Comparison of ENCODE assay signal across 26 cellular contexts in the genomic region with DNA sequence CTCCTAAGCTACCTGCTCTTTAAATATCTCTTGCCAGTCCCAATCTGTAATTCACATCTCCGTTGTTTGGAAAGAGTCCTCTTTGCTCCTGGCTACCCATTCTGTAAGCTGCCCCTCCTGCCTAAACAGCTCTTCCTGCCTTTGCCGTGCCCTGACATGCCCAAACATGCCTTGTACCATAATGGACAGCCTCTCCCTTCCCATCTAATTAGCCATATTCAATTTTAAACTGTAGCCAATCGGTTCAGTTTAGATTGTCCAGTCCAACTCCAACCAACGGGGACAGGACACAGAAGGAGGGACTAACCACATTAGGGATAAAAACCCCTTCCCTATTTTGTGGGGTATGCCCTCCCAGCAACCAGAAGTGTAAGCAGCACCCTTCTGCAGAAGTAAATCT. TPM values are rescaled to one million over a fixed set of nuclear protein-coding genes. Genes with fewer than 3 reads are reported as not detected.
DNase-seq lines count a peak whose midpoint lies in the region; ATAC-seq and TF ChIP-seq lines count a peak whose summit lies in the region.
"Had no signal": no experiment of that assay in that cellular context is flagged by ENCODE, and none has a peak within 500 bp of the region (broad histone marks: within the 10 kb centered on the region; RNA-seq: fewer than 3 reads in every experiment).

No MANE protein-coding gene starts in this region.

- H2BK20ac ChIP-seq in IMR-90 (ENCODE audit: low read depth, low read length) = no peak overlapping the region

- CTCF ChIA-PET in IMR-90 (lab: Yijun Ruan, JAX) (interaction anchor here (1.2 to 1.5 kb wide), 2 partner anchors 11 to 316 kb away, joined by 3 to 8 read pairs; no protein-coding TSS in a partner anchor), SK-N-SH (lab: Yijun Ruan, JAX) (interaction anchor here (0.8 to 1.8 kb wide), 4 partner anchors 11 to 331 kb away, joined by 3 to 8 read pairs (median 4); no protein-coding TSS in a partner anchor)

- H3K4ac ChIP-seq in IMR-90 (ENCODE audit: low read depth, low read length) (0 out of 2 replicates have a peak overlapping the region, but pooled peaks have one; percentile 5), mesendoderm (ENCODE audit: low read depth, low read length) (peak overlapping the region; percentile 96)

- H2BK120ac ChIP-seq in IMR-90 (ENCODE audit: low read depth, low read length) = no peak overlapping the region
- H2BK120ac ChIP-seq in mesendoderm (ENCODE audit: low read depth, low read length) = peak overlapping the region; percentile 95

- H3K27me3 ChIP-seq in IMR-90 (ENCODE audit: control insufficient read depth, insufficient read depth, low read length) = no peaks in the 10 kb centered on the region; the same call in 1 of the 2 replicates
- H3K27me3 ChIP-seq in ascending aorta = no peaks in the 10 kb centered on the region
- H3K27me3 ChIP-seq in mesendoderm (ENCODE audit: insufficient read depth, low read length, poor library complexity) = no peaks in the 10 kb centered on the region
- no peaks in the 10 kb centered on the region for H3K27me3 ChIP-seq in SK-N-SH (ENCODE audit: insufficient read depth)
- H3K27me3 ChIP-seq: heart right ventricle, SJCRH30, transverse colon had no signal

- H4K20me1 ChIP-seq in IMR-90 (ENCODE audit: insufficient read depth, low read length) (no peaks in the 10 kb centered on the region), SK-N-SH (ENCODE audit: insufficient read depth) (no peaks in the 10 kb centered on the region)

- in situ Hi-C loops in IMR-90 (cut with MboI; ENCODE audit: low sequenced_read_pairs) = no loop called here

- no peak for TF ChIP-seq EP300 in SK-N-SH (IDR thresholded peaks at IDR 0.05; ENCODE audit: borderline replicate concordance in 1 of 2, low read depth in 1 of 2, low read length in 1 of 2)

- dilution Hi-C loops in IMR-90 (cut with HindIII; ENCODE audit: low sequenced_read_pairs, unreplicated experiment) = no loop called here

- no peak for ATAC-seq in IMR-90 (ENCODE audit: low read depth)
- ATAC-seq in T-helper 17 cell = no peak
- ATAC-seq: activated T-cell treated with anti-CD3 and anti-CD28 coated beads, Interleukin-2, amount 50 U/mL, for 72 hours; CD8-positive, alpha-beta T cell; heart right ventricle had no signal

- H3K4me2 ChIP-seq in IMR-90 (ENCODE audit: low read depth, low read length) (no peak overlapping the region), mesendoderm (ENCODE audit: low read length) (no peak overlapping the region), SK-N-SH (no peak overlapping the region)

- no peak overlapping the region for H3K4me3 Mint-ChIP-seq in T-helper 17 cell
- H3K4me3 Mint-ChIP-seq: activated T-cell treated with anti-CD3 and anti-CD28 coated beads, Interleukin-2, amount 50 U/mL, for 72 hours; CD8-positive, alpha-beta T cell; stimulated activated naive CD8-positive, alpha-beta T cell treated with anti-CD3 and anti-CD28 coated beads, Interleukin-15, Interleukin-2, amounts not matched to agents 100 ng/mL and 50 ng/mL, for 24 hours had no signal

- H3K9ac ChIP-seq in IMR-90 (ENCODE audit: low read depth, low read length) (no peak overlapping the region), mesendoderm (ENCODE audit: low read length) (no peak overlapping the region), SK-N-SH (no peak overlapping the region)

- H3K23ac ChIP-seq in IMR-90 (ENCODE audit: low read depth, low read length) = no peak overlapping the region; the same call in 1 of the 2 replicates
- no peak overlapping the region for H3K23ac ChIP-seq in mesendoderm (ENCODE audit: low read length)

- H2BK15ac ChIP-seq in IMR-90 (ENCODE audit: low read depth, low read length) (no peak overlapping the region), mesendoderm (replicated peaks; ENCODE audit: low read depth) (no peak overlapping the region)

- POLR2A ChIA-PET in IMR-90 (lab: Charles Lee; ENCODE audit: unreplicated experiment) (no interaction called here), SK-N-SH (lab: Yijun Ruan, JAX) (no interaction called here)

- H3K27me3 Mint-ChIP-seq in T-helper 17 cell = peaks cover 49% of the 10 kb centered on the region

- H4K91ac ChIP-seq in IMR-90 (ENCODE audit: insufficient read depth, low read depth, low read length) = no peak overlapping the region

- H3K27ac ChIP-seq in IMR-90 (ENCODE audit: insufficient read depth, low read length) (no peak overlapping the region), ascending aorta (peak overlapping the region; percentile 84 to 85), mesendoderm (ENCODE audit: low read depth, low read length) (peak overlapping the region; percentile 96), SK-N-SH (ENCODE audit: low read depth in 2 of 2, low read length in 1 of 2) (no peak overlapping the region)
- H3K27ac ChIP-seq: dorsolateral prefrontal cortex, epithelial cell of prostate, heart right ventricle, SJCRH30, transverse colon had no signal

- H3K4me1 Mint-ChIP-seq in T-helper 17 cell = no peaks in the 10 kb centered on the region

- no peak overlapping the region for H2AK5ac ChIP-seq in IMR-90 (ENCODE audit: low read depth, low read length)
- peak overlapping the region; percentile 72 for H2AK5ac ChIP-seq in mesendoderm (ENCODE audit: low read length)

- H3K18ac ChIP-seq in IMR-90 (ENCODE audit: low read depth, low read length) = peak overlapping the region; percentile 57; the same call in 1 of the 2 replicates
- H3K18ac ChIP-seq in mesendoderm (ENCODE audit: low read length) = peak overlapping the region; percentile 95

- H4K8ac ChIP-seq in IMR-90 (ENCODE audit: low read depth in 2 of 2, low read length in 2 of 2) = peak overlapping the region in 1 of 2 experiments; percentile 48; a peak in 2 of 4 replicates
- peak overlapping the region; percentile 30 for H4K8ac ChIP-seq in mesendoderm (ENCODE audit: low read depth, low read length)

- H3K79me2 ChIP-seq in mesendoderm (ENCODE audit: control insufficient read depth, insufficient read depth, low read length) (no peaks in the 10 kb centered on the region), SK-N-SH (ENCODE audit: insufficient read depth) (no peaks in the 10 kb centered on the region)

- no peaks in the 10 kb centered on the region for H3K9me1 ChIP-seq in IMR-90 (ENCODE audit: insufficient read depth, low read length)

- no peak overlapping the region for H3K27ac Mint-ChIP-seq in T-helper 17 cell
- H3K27ac Mint-ChIP-seq: activated T-cell treated with anti-CD3 and anti-CD28 coated beads, Interleukin-2, amount 50 U/mL, for 72 hours; CD8-positive, alpha-beta T cell; stimulated activated naive CD8-positive, alpha-beta T cell treated with anti-CD3 and anti-CD28 coated beads, Interleukin-15, Interleukin-2, amounts not matched to agents 100 ng/mL and 50 ng/mL, for 24 hours had no signal

- H3K9me2 ChIP-seq in SK-N-SH = no peaks in the 10 kb centered on the region

- H3K36me3 ChIP-seq in IMR-90 (ENCODE audit: control insufficient read depth, insufficient read depth, low read length) (no peaks in the 10 kb centered on the region), ascending aorta (no peaks in the 10 kb centered on the region), mesendoderm (ENCODE audit: control insufficient read depth, insufficient read depth, low read length) (no peaks in the 10 kb centered on the region), SK-N-SH (replicated peaks in 1 of 2; ENCODE audit: control insufficient read depth in 1 of 2, insufficient read depth in 2 of 2, low read length in 1 of 2) (no peaks in the 10 kb centered on the region)
- H3K36me3 ChIP-seq: heart right ventricle, SJCRH30, transverse colon had no signal

- TF ChIP-seq RAD21 in IMR-90 (IDR thresholded peaks at IDR 0.05; ENCODE audit: low read length) (no peak), SK-N-SH (IDR thresholded peaks at IDR 0.05; ENCODE audit: low read length) (no peak)

- H4K5ac ChIP-seq in IMR-90 (ENCODE audit: low read depth, low read length) (peak overlapping the region; percentile 42; the same call in 1 of the 2 replicates), mesendoderm (ENCODE audit: low read length) (peak overlapping the region; percentile 23)

- peak overlapping the region; percentile 39; the same call in 1 of the 2 replicates for H3K14ac ChIP-seq in IMR-90 (replicated peaks; ENCODE audit: low read depth, low read length)

- no peak for TF ChIP-seq POLR2A in IMR-90 (IDR thresholded peaks at IDR 0.05; ENCODE audit: low read depth, low read length)

- H3K36me3 Mint-ChIP-seq in T-helper 17 cell (ENCODE audit: low read depth) = no peaks in the 10 kb centered on the region
- H3K36me3 Mint-ChIP-seq: CD8-positive, alpha-beta T cell had no signal

- no peak overlapping the region for H3K4me3 ChIP-seq in IMR-90 (ENCODE audit: insufficient read depth, low read depth, low read length)
- H3K4me3 ChIP-seq in ascending aorta = no peak overlapping the region
- H3K4me3 ChIP-seq in mesendoderm (ENCODE audit: low read length) = no peak overlapping the region
- no peak overlapping the region for H3K4me3 ChIP-seq in SK-N-SH (ENCODE audit: low read depth in 2 of 2, low read length in 1 of 2)
- H3K4me3 ChIP-seq: dorsolateral prefrontal cortex, heart right ventricle, SJCRH30, transverse colon had no signal

- DNase-seq in DMS153 (lab: John Stamatoyannopoulos, UW) = peak; percentile 46
- DNase-seq in DMS153 treated with DMSO at 0.1 percent for 48 hours (lab: John Stamatoyannopoulos, UW; ENCODE audit: unreplicated experiment) = no peak
- no peak for DNase-seq in IMR-90
- DNase-seq in ascending aorta (ENCODE audit: low spot score in 2 of 2) = no peak
- peak; percentile 33 for DNase-seq in mesendoderm
- no peak for DNase-seq in T-helper 17 cell
- DNase-seq in GM19240 (ENCODE audit: insufficient read length, low spot score) = no peak
- no peak for DNase-seq in SK-N-SH
- DNase-seq: 8988T; activated CD4-positive, alpha-beta T cell treated with anti-CD3 and anti-CD28 coated beads for 4 hours; activated naive CD4-positive, alpha-beta T cell treated with anti-CD3 and anti-CD28 coated beads, Interleukin-2, amount 50 U/mL, for 16 hours; activated T-cell treated with anti-CD3 and anti-CD28 coated beads, Interleukin-2, amount 50 U/mL, for 72 hours; AML-193; aorta; CD8-positive, alpha-beta T cell; DMS79 treated with DMSO at 0.1 percent for 48 hours; dorsolateral prefrontal cortex; heart right ventricle; SJCRH30; stimulated activated CD4-positive, alpha-beta T cell treated with anti-CD3 and anti-CD28 coated beads, Interleukin-4, amount 100 ng/mL, for 4 hours; T-helper 1 cell; transverse colon had no signal

- H3K56ac ChIP-seq in IMR-90 (ENCODE audit: extremely low read depth, insufficient read depth, low read length) (no peak overlapping the region), mesendoderm (ENCODE audit: low read length) (peak overlapping the region; percentile 65)

- H3K79me1 ChIP-seq in IMR-90 (ENCODE audit: low read depth in 1 of 2, low read length in 2 of 2) = no peaks in the 10 kb centered on the region
- H3K79me1 ChIP-seq in mesendoderm (ENCODE audit: low read length) = no peaks in the 10 kb centered on the region

- TF ChIP-seq CTCF in IMR-90 (conservative IDR thresholded peaks at IDR 0.05; ENCODE audit: low read depth, low read length) = no peak
- TF ChIP-seq CTCF in ascending aorta (IDR thresholded peaks at IDR 0.05) = no peak
- TF ChIP-seq CTCF in SK-N-SH (IDR thresholded peaks at IDR 0.05) = no peak

- no peak overlapping the region for H2AK9ac ChIP-seq in IMR-90 (replicated peaks; ENCODE audit: low read depth, low read length, poor library complexity)

- BruUV-seq in IMR-90 (replicated peaks; lab: Mats Ljungman, UMichigan) = no TSS peak

- H3K4me1 ChIP-seq in IMR-90 (ENCODE audit: control insufficient read depth, insufficient read depth, low read length) = peaks cover 3% of the 10 kb centered on the region; the same call in 1 of the 2 replicates
- H3K4me1 ChIP-seq in ascending aorta = peaks cover 0 to 12% of the 10 kb centered on the region in 2 donors
- peaks cover 1% of the 10 kb centered on the region for H3K4me1 ChIP-seq in mesendoderm (ENCODE audit: control insufficient read depth, low read depth, low read length)
- peaks cover 0 to 2% of the 10 kb centered on the region in 2 experiments; a peak in 1 of 4 replicates for H3K4me1 ChIP-seq in SK-N-SH (ENCODE audit: control insufficient read depth in 1 of 2, insufficient read depth in 2 of 2, low read depth in 1 of 2, low read length in 1 of 2)
- H3K4me1 ChIP-seq: SJCRH30 had no signal

- H2AFZ ChIP-seq in IMR-90 (replicated peaks; ENCODE audit: low read length, poor library complexity) (no peak overlapping the region), SK-N-SH (ENCODE audit: low read depth) (no peak overlapping the region)

- 67% methylated on average over 1 of the region's 4 CpGs; no CpG with 5 or more reads in 1 of the 2 experiments for WGBS in IMR-90 (ENCODE audit: extremely low coverage in 2 of 2, insufficient read length in 1 of 2), 2 experiments
- WGBS in mesendoderm (ENCODE audit: extremely low coverage, insufficient coverage, low lambda C conversion rate) = no CpG with 5 or more reads among the region's 4 CpGs
- WGBS in SK-N-SH (ENCODE audit: low lambda C conversion rate) = 40% methylated on average over 4 of the region's 4 CpGs

- H2BK5ac ChIP-seq in IMR-90 (ENCODE audit: low read depth, low read length, poor library complexity, severe bottlenecking) (no peak overlapping the region), mesendoderm (ENCODE audit: low read length) (peak overlapping the region; percentile 98)

- H3F3A ChIP-seq in SK-N-SH (replicated peaks; ENCODE audit: insufficient read depth) = no peaks in the 10 kb centered on the region

- intact Hi-C loops in IMR-90 (cut with micrococcal nuclease) (no loop called here), ascending aorta (cut with DNase I) (loop anchor here (5.0 kb wide), 1 partner anchor 799 kb away; the partner anchor contains the start of gene MON1B)

- H3K9me3 ChIP-seq in IMR-90 (ENCODE audit: control insufficient read depth, insufficient read depth, low read length) (peaks cover 11% of the 10 kb centered on the region), ascending aorta (peaks cover 0 to 20% of the 10 kb centered on the region in 2 donors), T-helper 17 cell (ENCODE audit: control insufficient read depth, low read length, poor library complexity, severe bottlenecking) (no peaks in the 10 kb centered on the region), SK-N-SH (peaks cover 6% of the 10 kb centered on the region)
- H3K9me3 ChIP-seq: SJCRH30 had no signal

RNA-seq across cellular contexts. Expression of gene CLEC3A, which starts 30.6 kb away (rescaled TPM):
- total RNA-seq in IMR-90 (2012; rRNA removed) (not detected in 2 replicates), ascending aorta (not detected), T-helper 17 cell (not detected)
- polyA plus RNA-seq in IMR-90 (2012; rRNA removed) (not detected in 2 replicates), SK-N-SH (2012; rRNA removed) (0.03 TPM in 1 of 2 replicates, not detected in the other)
- not detected in 2 replicates for polyA plus RNA-seq in IMR-90 (2012; cell fraction: cytosol; rRNA removed)
- not detected in 2 replicates for polyA plus RNA-seq in IMR-90 (2012; cell fraction: nucleus; rRNA removed; ENCODE audit: low replicate concordance)
- 0.08 TPM for polyA plus RNA-seq in mesendoderm (2013, experiment 1 of 2)
- 0.10 TPM for polyA plus RNA-seq in mesendoderm (2013, experiment 2 of 2)
- polyA plus RNA-seq in SK-N-SH (2012; cell fraction: cytosol; rRNA removed) = not detected in 2 replicates
- polyA plus RNA-seq in SK-N-SH (2012; cell fraction: nucleus; rRNA removed) = not detected in 2 replicates
- total RNA-seq: activated T-cell treated with anti-CD3 and anti-CD28 coated beads, Interleukin-2, amount 50 U/mL, for 72 hours; aorta; CD8-positive, alpha-beta T cell; heart right ventricle; lower leg skin; pulmonary artery endothelial cell; SJCRH30; transverse colon had no signal
- polyA plus RNA-seq: aorta, heart right ventricle had no signal

Comparison
In these comparisons a context has a peak if more than half of its experiments do, and no peak if none do; other contexts are left out.
1. DNase-seq: peak in DMS153 (single experiment) and mesendoderm (single experiment); none in DMS153 treated with DMSO at 0.1 percent for 48 hours (single experiment), IMR-90 (single experiment), ascending aorta (0 of 2), T-helper 17 cell (0 of 3), GM19240 (single experiment) and SK-N-SH (single experiment).
2. H3K27ac ChIP-seq: peak in ascending aorta (2 of 2) and mesendoderm (single experiment); none in IMR-90 (single experiment) and SK-N-SH (0 of 2).